8 cellular contexts compared by ENCODE assay signal in genomic region chr14:55123101-55123500, GRCh38. TPM values are rescaled to one million over a fixed set of nuclear protein-coding genes. Genes with fewer than 3 reads are reported as not detected.
DNase-seq lines count a peak whose midpoint lies in the region; ATAC-seq and TF ChIP-seq lines count a peak whose summit lies in the region.

No MANE protein-coding gene starts in this region.

- peaks cover 11% of the 10 kb centered on the region for H3K4me1 ChIP-seq in CD4-positive, CD25-positive, alpha-beta regulatory T cell (ENCODE audit: control insufficient read depth, insufficient read depth, low read length, poor library complexity, severe bottlenecking)
- H3K4me1 ChIP-seq in RWPE2 (ENCODE audit: insufficient read depth, poor library complexity, severe bottlenecking) (peaks cover 31% of the 10 kb centered on the region), fibroblast of lung (ENCODE audit: control insufficient read depth, extremely low read depth, insufficient read depth, low read length) (peaks cover 16% of the 10 kb centered on the region), prostate gland (replicated peaks) (peaks cover 23% of the 10 kb centered on the region), MM.1S (ENCODE audit: low read length) (no peaks in the 10 kb centered on the region)

- no peaks in the 10 kb centered on the region for H3K36me3 ChIP-seq in CD4-positive, CD25-positive, alpha-beta regulatory T cell (ENCODE audit: control insufficient read depth, insufficient read depth, low read length)
- H3K36me3 ChIP-seq in RWPE2 (ENCODE audit: low read depth), result no peaks in the 10 kb centered on the region
- H3K36me3 ChIP-seq in fibroblast of lung (ENCODE audit: control insufficient read depth, insufficient read depth, low read length), result no peaks in the 10 kb centered on the region
- H3K36me3 ChIP-seq in prostate gland, result no peaks in the 10 kb centered on the region
- no peaks in the 10 kb centered on the region for H3K36me3 ChIP-seq in MM.1S (replicated peaks; ENCODE audit: insufficient read depth, low read length)
- no peaks in the 10 kb centered on the region for H3K36me3 ChIP-seq in WERI-Rb-1

- ATAC-seq in CD4-positive, CD25-positive, alpha-beta regulatory T cell (ENCODE audit: low read depth in 2 of 2), result no peak
- ATAC-seq in RWPE2 (ENCODE audit: low read depth), result peak; percentile 43
- no peak for ATAC-seq in GM21526 (IDR thresholded peaks at IDR 0.05; ENCODE audit: low FRiP score, unreplicated experiment)
- no peak for ATAC-seq in HG03378 (IDR thresholded peaks at IDR 0.05; ENCODE audit: unreplicated experiment)

- H4K20me1 ChIP-seq in fibroblast of lung (ENCODE audit: control insufficient read depth, extremely low read depth, insufficient read depth, low read length) (no peaks in the 10 kb centered on the region), MM.1S (ENCODE audit: insufficient read depth, low read length) (no peaks in the 10 kb centered on the region)

- no peak for TF ChIP-seq POLR2A in prostate gland (IDR thresholded peaks at IDR 0.05)

- H3K9me2 ChIP-seq in MM.1S (replicated peaks; ENCODE audit: insufficient read depth, low read length), result no peaks in the 10 kb centered on the region

- peaks cover 0 to 2% (median 0%) of the 10 kb centered on the region in 7 donors for H3K9me3 Mint-ChIP-seq in CD4-positive, CD25-positive, alpha-beta regulatory T cell

- TF ChIP-seq CTCF in RWPE2 (IDR thresholded peaks at IDR 0.05; ENCODE audit: poor library complexity, severe bottlenecking) (no peak), fibroblast of lung (conservative IDR thresholded peaks at IDR 0.05 in 1 of 2, IDR thresholded peaks at IDR 0.05 in 1 of 2; ENCODE audit: low read depth in 1 of 2, low read length in 2 of 2) (no peak), prostate gland (IDR thresholded peaks at IDR 0.05) (no peak), MM.1S (IDR thresholded peaks at IDR 0.05; ENCODE audit: low read length) (no peak), WERI-Rb-1 (IDR thresholded peaks at IDR 0.05; ENCODE audit: low read depth, low read length) (no peak)

- H3K9me3 ChIP-seq in CD4-positive, CD25-positive, alpha-beta regulatory T cell (ENCODE audit: control insufficient read depth in 2 of 2, low read length in 2 of 2), result no peaks in the 10 kb centered on the region
- H3K9me3 ChIP-seq in RWPE2 (ENCODE audit: severe bottlenecking) (no peaks in the 10 kb centered on the region), fibroblast of lung (ENCODE audit: control insufficient read depth, insufficient read depth, low read depth, low read length) (no peaks in the 10 kb centered on the region), prostate gland (no peaks in the 10 kb centered on the region), MM.1S (replicated peaks; ENCODE audit: insufficient read depth, low read length) (no peaks in the 10 kb centered on the region), WERI-Rb-1 (ENCODE audit: severe bottlenecking) (no peaks in the 10 kb centered on the region)

- H3K27me3 ChIP-seq in CD4-positive, CD25-positive, alpha-beta regulatory T cell (ENCODE audit: control insufficient read depth, insufficient read depth, low read length), result no peaks in the 10 kb centered on the region
- H3K27me3 ChIP-seq in RWPE2 (ENCODE audit: insufficient read depth, poor library complexity, severe bottlenecking) (no peaks in the 10 kb centered on the region), fibroblast of lung (ENCODE audit: control insufficient read depth, insufficient read depth, low read length) (no peaks in the 10 kb centered on the region), prostate gland (replicated peaks; ENCODE audit: insufficient read depth) (no peaks in the 10 kb centered on the region), MM.1S (replicated peaks; ENCODE audit: insufficient read depth, low read length) (no peaks in the 10 kb centered on the region), WERI-Rb-1 (ENCODE audit: insufficient read depth, low read depth, severe bottlenecking) (no peaks in the 10 kb centered on the region)

- H3K4me3 ChIP-seq in CD4-positive, CD25-positive, alpha-beta regulatory T cell (ENCODE audit: low read depth, low read length), result no peak overlapping the region
- H3K4me3 ChIP-seq in RWPE2 (ENCODE audit: severe bottlenecking), result no peak overlapping the region
- no peak overlapping the region for H3K4me3 ChIP-seq in fibroblast of lung (replicated peaks in 1 of 4; ENCODE audit: control extremely low read depth in 1 of 4, insufficient read depth in 1 of 4, low read depth in 3 of 4, low read length in 4 of 4)
- no peak overlapping the region for H3K4me3 ChIP-seq in prostate gland
- no peak overlapping the region for H3K4me3 ChIP-seq in MM.1S (ENCODE audit: low read length)
- no peak overlapping the region for H3K4me3 ChIP-seq in WERI-Rb-1 (ENCODE audit: low read depth, low read length)

- H3K36me3 Mint-ChIP-seq in CD4-positive, CD25-positive, alpha-beta regulatory T cell, result no peaks in the 10 kb centered on the region

- no peaks in the 10 kb centered on the region for H3K79me2 ChIP-seq in fibroblast of lung (ENCODE audit: control insufficient read depth, insufficient read depth, low read length)
- no peaks in the 10 kb centered on the region for H3K79me2 ChIP-seq in MM.1S (ENCODE audit: low read length)

- H2AFZ ChIP-seq in fibroblast of lung (ENCODE audit: low read length) (no peak overlapping the region), MM.1S (ENCODE audit: low read length) (no peak overlapping the region)

- no peak overlapping the region for H3K27ac ChIP-seq in CD4-positive, CD25-positive, alpha-beta regulatory T cell (ENCODE audit: insufficient read depth, low read length, poor library complexity, severe bottlenecking)
- H3K27ac ChIP-seq in RWPE2 (ENCODE audit: poor library complexity, severe bottlenecking) (peak overlapping the region; percentile 30), fibroblast of lung (ENCODE audit: insufficient read depth, low read length) (peak overlapping the region; percentile 40), prostate gland (peak overlapping the region; percentile 45), MM.1S (ENCODE audit: low read length) (no peak overlapping the region), WERI-Rb-1 (no peak overlapping the region)

- H3K4me3 Mint-ChIP-seq in CD4-positive, CD25-positive, alpha-beta regulatory T cell, result no peak overlapping the region

- H3K27me3 Mint-ChIP-seq in CD4-positive, CD25-positive, alpha-beta regulatory T cell, result no peaks in the 10 kb centered on the region

- 72% methylated on average over 8 of the region's 8 CpGs for WGBS in prostate gland

- DNase-seq in CD4-positive, CD25-positive, alpha-beta regulatory T cell, result no peak
- DNase-seq in RWPE2 (ENCODE audit: low spot score) (no peak), fibroblast of lung (ENCODE audit: low read depth in 2 of 2) (peak; percentile 84 to 96), prostate gland (ENCODE audit: low spot score) (no peak), MM.1S (no peak), WERI-Rb-1 (no peak)

- H3K4me2 ChIP-seq in fibroblast of lung (ENCODE audit: extremely low read depth, insufficient read depth, low read length) (peak overlapping the region; percentile 30), MM.1S (ENCODE audit: low read depth, low read length) (no peak overlapping the region)

- no peak overlapping the region for H3K9ac ChIP-seq in fibroblast of lung (ENCODE audit: insufficient read depth, low read length)
- no peak overlapping the region for H3K9ac ChIP-seq in MM.1S (ENCODE audit: low read length)

- intact Hi-C loops in prostate gland (cut with DNase I), result no loop called here

- no peaks in the 10 kb centered on the region for H3F3A ChIP-seq in MM.1S (ENCODE audit: insufficient read depth, low read length)

- H3K4me1 Mint-ChIP-seq in CD4-positive, CD25-positive, alpha-beta regulatory T cell, result peaks cover 4 to 25% (median 13%) of the 10 kb centered on the region in 4 donors

- H3K27ac Mint-ChIP-seq in CD4-positive, CD25-positive, alpha-beta regulatory T cell, result peak overlapping the region in 2 of 3 donors; percentile 37 to 67

RNA-seq across cellular contexts. Expression of gene LGALS3, which starts 6.0 kb away (rescaled TPM):
- total RNA-seq in CD4-positive, CD25-positive, alpha-beta regulatory T cell, result 58.6 TPM
- polyA plus RNA-seq in CD4-positive, CD25-positive, alpha-beta regulatory T cell, result 100 to 1,000 TPM; 163 to 313 (median 194) TPM
- total RNA-seq in fibroblast of lung, result 430 and 434 TPM in 2 replicates
- 333 and 398 TPM in 2 replicates for polyA plus RNA-seq in fibroblast of lung
- polyA plus RNA-seq in fibroblast of lung (2012), result 345 and 493 TPM in 2 replicates
- polyA minus RNA-seq in fibroblast of lung (ENCODE audit: low replicate concordance), result 110 and 113 TPM in 2 replicates
- 100 to 1,000 TPM; 334 to 400 TPM for total RNA-seq in prostate gland

Comparison
In these comparisons a context has a peak if more than half of its experiments do, and no peak if none do; other contexts are left out.
1. DNase-seq: peak in fibroblast of lung (2 of 2); none in CD4-positive, CD25-positive, alpha-beta regulatory T cell (0 of 3), RWPE2 (single experiment), prostate gland (single experiment), MM.1S (single experiment) and WERI-Rb-1 (single experiment).
2. H3K27ac ChIP-seq: peak in RWPE2 (single experiment), fibroblast of lung (single experiment) and prostate gland (2 of 2); none in CD4-positive, CD25-positive, alpha-beta regulatory T cell (single experiment), MM.1S (single experiment) and WERI-Rb-1 (single experiment).